Comparison of ENCODE assay signal across 1 cellular context in the genomic region with DNA sequence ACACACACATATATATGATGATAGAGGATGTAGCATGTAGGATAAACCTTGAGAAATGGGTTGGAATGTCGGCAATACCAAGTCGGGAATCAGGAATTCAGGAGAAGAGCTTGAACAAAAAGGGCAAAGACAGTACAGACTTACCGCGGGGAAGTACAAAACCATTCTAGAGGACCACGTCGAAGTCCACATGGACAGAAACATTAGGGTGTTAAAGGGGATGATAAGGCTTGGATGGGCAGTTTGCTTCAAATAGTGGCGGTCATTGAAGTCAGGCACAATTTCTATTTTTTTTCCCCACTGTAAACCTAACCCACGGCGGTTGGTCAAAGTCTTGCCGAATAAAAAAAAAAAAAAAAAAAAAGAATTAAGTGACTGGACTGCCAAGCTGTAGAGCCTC.
TF ChIP-seq lines count a peak whose summit lies in the region.

No MANE protein-coding gene starts in this region.

TF ChIP-seq in IMR-90, 13 proteins besides CTCF, POLR2A, EP300 and RAD21 (continued from another document):
- TF ChIP-seq, protein P1, sequence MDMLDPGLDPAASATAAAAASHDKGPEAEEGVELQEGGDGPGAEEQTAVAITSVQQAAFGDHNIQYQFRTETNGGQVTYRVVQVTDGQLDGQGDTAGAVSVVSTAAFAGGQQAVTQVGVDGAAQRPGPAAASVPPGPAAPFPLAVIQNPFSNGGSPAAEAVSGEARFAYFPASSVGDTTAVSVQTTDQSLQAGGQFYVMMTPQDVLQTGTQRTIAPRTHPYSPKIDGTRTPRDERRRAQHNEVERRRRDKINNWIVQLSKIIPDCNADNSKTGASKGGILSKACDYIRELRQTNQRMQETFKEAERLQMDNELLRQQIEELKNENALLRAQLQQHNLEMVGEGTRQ (IDR thresholded peaks at IDR 0.05; ENCODE audit: low read depth, low read length), result no peak
- TF ChIP-seq NFE2L2 (IDR thresholded peaks at IDR 0.05; ENCODE audit: low read depth, low read length) (no peak), MXI1 (IDR thresholded peaks at IDR 0.05; ENCODE audit: borderline replicate concordance, low read depth, low read length) (no peak), CHD1 (IDR thresholded peaks at IDR 0.05; ENCODE audit: low read depth, low read length) (no peak), BHLHE40 (IDR thresholded peaks at IDR 0.05; ENCODE audit: low read depth, low read length) (no peak), RCOR1 (IDR thresholded peaks at IDR 0.05; ENCODE audit: insufficient replicate concordance, low read length) (no peak), RFX5 (IDR thresholded peaks at IDR 0.05; ENCODE audit: low read depth, low read length) (no peak), FOS (IDR thresholded peaks at IDR 0.05; ENCODE audit: low read depth, low read length) (no peak), SMC3 (IDR thresholded peaks at IDR 0.05; ENCODE audit: low read depth, low read length) (no peak), CEBPB (IDR thresholded peaks at IDR 0.05; ENCODE audit: low read depth, low read length) (no peak), MAZ (IDR thresholded peaks at IDR 0.05; ENCODE audit: borderline replicate concordance, low read depth, low read length) (no peak)
- TF ChIP-seq, protein P2, sequence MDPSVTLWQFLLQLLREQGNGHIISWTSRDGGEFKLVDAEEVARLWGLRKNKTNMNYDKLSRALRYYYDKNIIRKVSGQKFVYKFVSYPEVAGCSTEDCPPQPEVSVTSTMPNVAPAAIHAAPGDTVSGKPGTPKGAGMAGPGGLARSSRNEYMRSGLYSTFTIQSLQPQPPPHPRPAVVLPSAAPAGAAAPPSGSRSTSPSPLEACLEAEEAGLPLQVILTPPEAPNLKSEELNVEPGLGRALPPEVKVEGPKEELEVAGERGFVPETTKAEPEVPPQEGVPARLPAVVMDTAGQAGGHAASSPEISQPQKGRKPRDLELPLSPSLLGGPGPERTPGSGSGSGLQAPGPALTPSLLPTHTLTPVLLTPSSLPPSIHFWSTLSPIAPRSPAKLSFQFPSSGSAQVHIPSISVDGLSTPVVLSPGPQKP (IDR thresholded peaks at IDR 0.05; ENCODE audit: borderline replicate concordance, low read depth, low read length), result no peak
